In genomic region chr22:23910496-23911190, GRCh38 we compare ENCODE assay signal across 14 cellular contexts. TPM values are rescaled to one million over a fixed set of nuclear protein-coding genes. Genes with fewer than 3 reads are reported as not detected.
"Had no signal": no experiment of that assay in that cellular context is flagged by ENCODE, and none has a peak within 500 bp of the region (broad histone marks: within the 10 kb centered on the region; RNA-seq: fewer than 3 reads in every experiment).

No MANE protein-coding gene starts in this region.

- H2AFZ ChIP-seq: parathyroid adenoma had no signal

- H3K27ac ChIP-seq: colonic mucosa, parathyroid adenoma, skin epidermis, tibial nerve, vagina, VCaP had no signal

- FAIRE-seq: frontal cortex, kidney had no signal

- H3K4me3 ChIP-seq: colonic mucosa, skin epidermis, tibial nerve, vagina had no signal

- DNase-seq: activated naive CD4-positive, alpha-beta T cell treated with anti-CD3 and anti-CD28 coated beads, Interleukin-2, amount 50 U/mL, for 16 hours; activated T-cell treated with anti-CD3 and anti-CD28 coated beads, Interleukin-2, amount 50 U/mL, for 1 hour; colonic mucosa; effector CD4-positive, alpha-beta T cell; kidney; left ventricle myocardium superior; T1000 had no signal

- H3K79me2 ChIP-seq: parathyroid adenoma had no signal

- H3K9ac ChIP-seq: parathyroid adenoma had no signal

- H3K9me3 ChIP-seq: colonic mucosa, tibial nerve, vagina had no signal

- H3K27me3 ChIP-seq: colonic mucosa, tibial nerve, vagina had no signal

- H3K4me1 ChIP-seq: colonic mucosa had no signal

- ATAC-seq: left ventricle myocardium superior; stimulated activated memory B cell treated with anti-CD40 and anti-IgM and Interleukin-4, amounts not matched to agents 10 μg/mL and 1 μg/mL and 100 μg/mL, for 72 hours had no signal

- H3K36me3 ChIP-seq: colonic mucosa, tibial nerve, vagina had no signal

RNA-seq across cellular contexts. Expression of gene GSTT2B, which starts 50.4 kb away (rescaled TPM):
- total RNA-seq: vagina had no signal

RNA-seq across cellular contexts. Expression of gene DDTL, which starts 56.0 kb away (rescaled TPM):
- total RNA-seq: vagina had no signal
